In genomic region chr12:94643585-94643984, GRCh38 we compare ENCODE assay signal across 14 cellular contexts. TPM values are rescaled to one million over a fixed set of nuclear protein-coding genes. Genes with fewer than 3 reads are reported as not detected.
DNase-seq lines count a peak whose midpoint lies in the region; ATAC-seq and TF ChIP-seq lines count a peak whose summit lies in the region.
"Had no signal": no experiment of that assay in that cellular context is flagged by ENCODE, and none has a peak within 500 bp of the region (broad histone marks: within the 10 kb centered on the region; RNA-seq: fewer than 3 reads in every experiment).

No MANE protein-coding gene starts in this region.

- no peak overlapping the region for H3K9ac ChIP-seq in GM23248

- no peak overlapping the region for H2AFZ ChIP-seq in GM23248
- H2AFZ ChIP-seq: GM23338 had no signal

- DNase-seq in GM23248 (peak; percentile 15), RPMI8226 (peak; percentile 20), fibroblast of mammary gland (ENCODE audit: low read depth) (peak; percentile 62), pons (ENCODE audit: low spot score) (peak; percentile 58), NCI-H1092 (lab: John Stamatoyannopoulos, UW) (no peak), LoVo (ENCODE audit: low spot score) (no peak)
- DNase-seq: colonic mucosa, COR-L47, left cardiac atrium, NCI-H187 treated with DMSO at 0.1 percent for 48 hours had no signal

- in situ Hi-C loops in GM23248 (cut with MboI) = no loop called here

- H3K27ac ChIP-seq in GM23248 = no peak overlapping the region

- H3K27me3 ChIP-seq in GM23248 (replicated peaks; ENCODE audit: insufficient read depth) = no peaks in the 10 kb centered on the region
- H3K27me3 ChIP-seq: colonic mucosa had no signal

- ATAC-seq in HG02970 (IDR thresholded peaks at IDR 0.05; ENCODE audit: low FRiP score, unreplicated experiment) = no peak
- ATAC-seq in HG03175 (IDR thresholded peaks at IDR 0.05; ENCODE audit: unreplicated experiment) = no peak
- ATAC-seq: GM23338 had no signal

- 97 to 100% methylated on average over 3 of the region's 3 CpGs for WGBS in GM23248 (ENCODE audit: low coverage in 1 of 2, low lambda C conversion rate in 2 of 2, missing lambda C conversion rate in 2 of 2), 2 experiments

- H3K4me2 ChIP-seq in GM23248 (ENCODE audit: unreplicated experiment) = peak overlapping the region; percentile 73
- H3K4me2 ChIP-seq: GM23338 had no signal

- no peak for TF ChIP-seq CTCF in fibroblast of mammary gland (conservative IDR thresholded peaks at IDR 0.05; ENCODE audit: control insufficient read depth, insufficient read depth, low read depth, low read length)

- H3K9me3 ChIP-seq in GM23248 (ENCODE audit: low read depth) = no peaks in the 10 kb centered on the region
- H3K9me3 ChIP-seq: colonic mucosa had no signal

- no peaks in the 10 kb centered on the region for H3K79me2 ChIP-seq in GM23248 (ENCODE audit: insufficient read depth)

- H3K9me2 ChIP-seq in GM23248 (ENCODE audit: insufficient read depth) = no peaks in the 10 kb centered on the region

- no peaks in the 10 kb centered on the region for H3K36me3 ChIP-seq in GM23248 (ENCODE audit: low read depth)
- H3K36me3 ChIP-seq: colonic mucosa had no signal

- H4K20me1 ChIP-seq in GM23248 (ENCODE audit: insufficient read depth) = no peaks in the 10 kb centered on the region

- no peak overlapping the region for H3K4me3 ChIP-seq in GM23248
- H3K4me3 ChIP-seq in fibroblast of mammary gland (ENCODE audit: control insufficient read depth, low read depth, low read length) = no peak overlapping the region
- H3K4me3 ChIP-seq: colonic mucosa, GM23338 had no signal

- H3F3A ChIP-seq in GM23248 (ENCODE audit: insufficient read depth) = peaks cover 25% of the 10 kb centered on the region

- H3K4me1 ChIP-seq in GM23248 (ENCODE audit: insufficient read depth) = peaks cover 16% of the 10 kb centered on the region
- H3K4me1 ChIP-seq: colonic mucosa had no signal

RNA-seq across cellular contexts. Expression of gene TMCC3, which starts 6.8 kb away (rescaled TPM):
- 0.11 and 0.13 TPM in 2 replicates for total RNA-seq in GM23248 (2014; rRNA removed; shearing (Covaris generic))
- polyA plus RNA-seq in GM23248 (2016; fragmentation: Nextera tagmentation; extraction: Ambion mirVana) = 0.32 and 0.46 TPM in 2 replicates
- total RNA-seq: T-helper 2 cell treated with Interferon-gamma antibody and Interleukin-4, amounts not matched to agents 100 ng/mL and 5 ng/mL, for 36 hours had no signal

Comparison
In these comparisons a context has a peak if more than half of its experiments do, and no peak if none do; other contexts are left out.
1. DNase-seq: peak in GM23248 (single experiment), RPMI8226 (single experiment), fibroblast of mammary gland (single experiment) and pons (single experiment); none in NCI-H1092 (single experiment) and LoVo (single experiment).